In the genomic region with DNA sequence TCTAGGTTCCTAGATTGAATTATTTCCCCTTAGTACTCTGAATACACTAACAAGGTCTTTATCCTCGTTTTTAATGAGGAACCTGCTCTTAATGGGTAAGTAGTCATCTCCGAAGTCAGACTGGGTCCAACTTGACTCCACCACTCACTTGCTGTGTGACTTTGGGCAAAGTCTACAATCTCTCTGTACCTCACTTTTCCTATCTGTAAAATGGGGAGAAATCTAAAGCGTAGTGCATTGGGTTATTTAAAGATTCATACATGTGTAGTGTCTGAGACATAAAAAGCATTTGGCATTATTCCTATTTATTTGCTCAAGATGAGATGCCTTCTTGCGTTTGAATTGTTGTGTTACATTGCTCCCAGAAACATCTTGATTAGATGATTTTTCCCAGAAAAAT, we compare ENCODE assay signal across 10 cellular contexts. TPM values are rescaled to one million over a fixed set of nuclear protein-coding genes. Genes with fewer than 3 reads are reported as not detected.
A peak's percentile ranks its signal among the peaks of the same experiment; 100 is the strongest.
DNase-seq lines count a peak whose midpoint lies in the region; ATAC-seq, FAIRE-seq and TF ChIP-seq lines count a peak whose summit lies in the region.
"Had no signal": no experiment of that assay in that cellular context is flagged by ENCODE, and none has a peak within 500 bp of the region (broad histone marks: within the 10 kb centered on the region; RNA-seq: fewer than 3 reads in every experiment).

No MANE protein-coding gene starts in this region.

- H3K27me3 ChIP-seq in H9 (ENCODE audit: insufficient read depth, low read length) (no peaks in the 10 kb centered on the region), hepatocyte (no peaks in the 10 kb centered on the region), small intestine (ENCODE audit: control insufficient read depth in 2 of 2, insufficient read depth in 2 of 2, low read length in 2 of 2) (no peaks in the 10 kb centered on the region), H7 (ENCODE audit: control insufficient read depth, insufficient read depth, low read length) (no peaks in the 10 kb centered on the region)

- H2BK20ac ChIP-seq in H9 (ENCODE audit: low read depth, low read length, poor library complexity, severe bottlenecking), result no peak overlapping the region

- peak overlapping the region; percentile 57 for H3K4me2 ChIP-seq in H9 (ENCODE audit: insufficient read depth, insufficient read length, low read length)
- H3K4me2 ChIP-seq in hepatocyte, result peak overlapping the region; percentile 96

- H2AK5ac ChIP-seq in H9 (ENCODE audit: insufficient read length, low read length), result no peak overlapping the region

- no peak overlapping the region for H4K8ac ChIP-seq in H9 (replicated peaks; ENCODE audit: insufficient read length, low read depth, low read length)

- H4K91ac ChIP-seq in H9 (ENCODE audit: insufficient read length, low read depth, low read length), result no peak overlapping the region

- H3K4ac ChIP-seq in H9 (ENCODE audit: low read depth, low read length), result no peak overlapping the region

- H3K4me3 Mint-ChIP-seq in H9, result peak overlapping the region; percentile 83 to 85
- H3K4me3 Mint-ChIP-seq in activated CD8-positive, alpha-beta T cell treated with anti-CD3 and anti-CD28 coated beads for 36 hours, result peak overlapping the region; percentile 90

- DNase-seq in H9, result no peak
- no peak for DNase-seq in activated CD8-positive, alpha-beta T cell treated with anti-CD3 and anti-CD28 coated beads for 36 hours
- DNase-seq in hepatocyte (ENCODE audit: low spot score), result no peak
- DNase-seq in small intestine, result no peak
- DNase-seq in H7, result no peak
- no peak for DNase-seq in GM19240 (ENCODE audit: insufficient read length, low spot score)
- DNase-seq in ecto neural progenitor cell (ENCODE audit: low spot score), result no peak
- DNase-seq in globus pallidus (ENCODE audit: low spot score), result no peak
- DNase-seq: activated CD4-positive, CD25-positive, alpha-beta regulatory T cell treated with anti-CD3 and anti-CD28 coated beads, Interleukin-2, amount 50 U/mL, for 72 hours; trophoblast cell had no signal

- H3K4me1 Mint-ChIP-seq in H9, result peaks cover 12 to 13% of the 10 kb centered on the region in 2 experiments
- peaks cover 21% of the 10 kb centered on the region for H3K4me1 Mint-ChIP-seq in activated CD8-positive, alpha-beta T cell treated with anti-CD3 and anti-CD28 coated beads for 36 hours (ENCODE audit: low read depth)

- ATAC-seq in activated CD8-positive, alpha-beta T cell treated with anti-CD3 and anti-CD28 coated beads for 36 hours, result no peak

- no peaks in the 10 kb centered on the region for H3K9me3 Mint-ChIP-seq in H9
- H3K9me3 Mint-ChIP-seq in activated CD8-positive, alpha-beta T cell treated with anti-CD3 and anti-CD28 coated beads for 36 hours, result no peaks in the 10 kb centered on the region

- no peak overlapping the region for H3K14ac ChIP-seq in H9 (ENCODE audit: insufficient read depth, low read length)

- H2AFZ ChIP-seq in H9 (ENCODE audit: low read length), result no peak overlapping the region
- peak overlapping the region; percentile 88 for H2AFZ ChIP-seq in hepatocyte

- H3K23ac ChIP-seq in H9 (ENCODE audit: insufficient read length, low read depth, low read length), result no peak overlapping the region

- H3K36me3 Mint-ChIP-seq in H9 (ENCODE audit: insufficient read depth in 1 of 3, low read depth in 3 of 3), result peaks cover 0 to 2% (median 0%) of the 10 kb centered on the region in 3 experiments; a peak in 1 of 7 replicates
- H3K36me3 Mint-ChIP-seq in activated CD8-positive, alpha-beta T cell treated with anti-CD3 and anti-CD28 coated beads for 36 hours (ENCODE audit: low read depth), result no peaks in the 10 kb centered on the region

- no peak overlapping the region for H4K5ac ChIP-seq in H9 (ENCODE audit: insufficient read length, low read depth, low read length)

- no peak overlapping the region for H2BK120ac ChIP-seq in H9 (ENCODE audit: low read depth, low read length, poor library complexity, severe bottlenecking)

- CTCF ChIA-PET in activated CD8-positive, alpha-beta T cell treated with anti-CD3 and anti-CD28 coated beads for 36 hours (lab: Charles Lee), result interaction anchor here (1.0 to 3.7 kb wide), 14 partner anchors 12 to 214 kb away, joined by 3 to 21 read pairs (median 7); partner anchors contain the start of gene TSHR

- H3K18ac ChIP-seq in H9 (ENCODE audit: insufficient read length, low read depth, low read length), result no peak overlapping the region

- no peaks in the 10 kb centered on the region for H3K27me3 Mint-ChIP-seq in H9 (ENCODE audit: low read depth)
- H3K27me3 Mint-ChIP-seq in activated CD8-positive, alpha-beta T cell treated with anti-CD3 and anti-CD28 coated beads for 36 hours, result no peaks in the 10 kb centered on the region

- POLR2A ChIA-PET in activated CD8-positive, alpha-beta T cell treated with anti-CD3 and anti-CD28 coated beads for 36 hours (lab: Charles Lee), result interaction anchor here (0.9 kb wide), 1 partner anchor 238 kb away, joined by 3 read pairs; no protein-coding TSS in a partner anchor

- no peak overlapping the region for H2BK5ac ChIP-seq in H9 (ENCODE audit: insufficient read length, low read length)

- H3K79me1 ChIP-seq in H9 (ENCODE audit: insufficient read depth, low read depth, low read length, poor library complexity, severe bottlenecking), result no peaks in the 10 kb centered on the region

- no peak overlapping the region for H2BK12ac ChIP-seq in H9 (ENCODE audit: insufficient read length, low read depth, low read length)

- no peak overlapping the region for H3K56ac ChIP-seq in H9 (ENCODE audit: insufficient read length, low read depth, low read length)

- no peak for TF ChIP-seq CTCF in H9 (conservative IDR thresholded peaks at IDR 0.05)
- TF ChIP-seq CTCF in activated CD8-positive, alpha-beta T cell treated with anti-CD3 and anti-CD28 coated beads for 36 hours (IDR thresholded peaks at IDR 0.05), result no peak
- TF ChIP-seq CTCF in hepatocyte (IDR thresholded peaks at IDR 0.05; ENCODE audit: poor library complexity), result no peak

- H3K36me3 ChIP-seq in hepatocyte (replicated peaks; ENCODE audit: insufficient read depth, low read depth) (no peaks in the 10 kb centered on the region), small intestine (ENCODE audit: control insufficient read depth in 2 of 2, insufficient read depth in 2 of 2, low read length in 2 of 2) (no peaks in the 10 kb centered on the region), H7 (replicated peaks; ENCODE audit: control insufficient read depth, insufficient read depth, low read length) (no peaks in the 10 kb centered on the region)

- no CpG with 5 or more reads among the region's 4 CpGs for WGBS in H9 (ENCODE audit: extremely low coverage, insufficient read length, low lambda C conversion rate)
- WGBS in hepatocyte (ENCODE audit: low lambda C conversion rate, missing lambda C conversion rate), result 77% methylated on average over 4 of the region's 4 CpGs
- 55 to 64% (median 62%) methylated on average over 4 of the region's 4 CpGs for whole genome bisulfite sequencing in small intestine, 3 donors

- FAIRE-seq in small intestine (lab: Jason Lieb, UNC), result no peak

- H2BK15ac ChIP-seq in H9 (ENCODE audit: low read depth, low read length), result no peak overlapping the region

- intact Hi-C loops in activated CD8-positive, alpha-beta T cell treated with anti-CD3 and anti-CD28 coated beads for 36 hours (cut with micrococcal nuclease), result no loop called here

- peak overlapping the region; percentile 38 for H3K4me3 ChIP-seq in hepatocyte
- peak overlapping the region in 1 of 2 donors; percentile 71 for H3K4me3 ChIP-seq in small intestine (ENCODE audit: low read depth in 1 of 2, low read length in 2 of 2)
- H3K4me3 ChIP-seq in H7 (ENCODE audit: insufficient read depth, low read depth, low read length), result no peak overlapping the region

- no peaks in the 10 kb centered on the region for H3K4me1 ChIP-seq in H9 (ENCODE audit: insufficient read depth, low read length)
- H3K4me1 ChIP-seq in hepatocyte (ENCODE audit: insufficient read depth), result peaks cover 6% of the 10 kb centered on the region
- H3K4me1 ChIP-seq in small intestine (ENCODE audit: control insufficient read depth in 2 of 2, insufficient read depth in 1 of 2, low read depth in 1 of 2, low read length in 1 of 2), result no peaks in the 10 kb centered on the region

- peaks cover 10% of the 10 kb centered on the region for H3K23me2 ChIP-seq in H9 (ENCODE audit: insufficient read length, low read depth, low read length, poor library complexity, severe bottlenecking)

- H3K79me2 ChIP-seq in H9 (ENCODE audit: insufficient read depth, low read length) (no peaks in the 10 kb centered on the region), hepatocyte (peaks cover 4% of the 10 kb centered on the region)

- H3K9ac ChIP-seq in H9 (ENCODE audit: extremely low read depth, insufficient read length, low read length), result no peak overlapping the region

- H4K20me1 ChIP-seq in H9 (ENCODE audit: control insufficient read depth, insufficient read depth, insufficient read length) (peaks cover 2% of the 10 kb centered on the region), hepatocyte (ENCODE audit: insufficient read depth, poor library complexity, severe bottlenecking) (no peaks in the 10 kb centered on the region)

- no peaks in the 10 kb centered on the region for H3K9me3 ChIP-seq in H9 (ENCODE audit: control insufficient read depth, low read depth, low read length)
- no peaks in the 10 kb centered on the region for H3K9me3 ChIP-seq in hepatocyte (ENCODE audit: low read depth)
- H3K9me3 ChIP-seq in small intestine (ENCODE audit: control insufficient read depth, low read depth), result no peaks in the 10 kb centered on the region

- H3K27ac Mint-ChIP-seq in H9, result no peak overlapping the region; a peak in 1 of 7 replicates
- H3K27ac Mint-ChIP-seq in activated CD8-positive, alpha-beta T cell treated with anti-CD3 and anti-CD28 coated beads for 36 hours, result peak overlapping the region; percentile 95

- no peak overlapping the region for H3T11ph ChIP-seq in H9 (ENCODE audit: low read length)

- no peak overlapping the region for H3K27ac ChIP-seq in H9 (ENCODE audit: insufficient read length, low read depth, low read length)
- peak overlapping the region; percentile 95 for H3K27ac ChIP-seq in hepatocyte
- peak overlapping the region; percentile 97 to 98 for H3K27ac ChIP-seq in small intestine (ENCODE audit: low read depth in 1 of 2, low read length in 1 of 2)

- no peaks in the 10 kb centered on the region for H3K9me2 ChIP-seq in hepatocyte (replicated peaks; ENCODE audit: insufficient read depth)

RNA-seq across cellular contexts. Expression of gene GTF2A1, which starts 51.5 kb away (rescaled TPM):
- total RNA-seq in H9 (2021) (40.1 and 43.0 TPM in 2 replicates), hepatocyte (23.3 and 25.1 TPM in 2 replicates)
- total RNA-seq in activated CD8-positive, alpha-beta T cell treated with anti-CD3 and anti-CD28 coated beads for 36 hours, result 10 to 100 TPM; 34.3 to 35.9 TPM
- polyA plus RNA-seq in hepatocyte (2.3 and 3.8 TPM in 2 replicates), small intestine (1 to 10 TPM; 4.9 to 8.7 (median 7.0) TPM)
- total RNA-seq in H7 (2014; rRNA removed; shearing (Covaris generic)), result 25.8 and 29.6 TPM in 2 replicates
